ENCODE assay signal across 1 cellular context in genomic region chr19:14459703-14460102, GRCh38.
A peak's percentile ranks its signal among the peaks of the same experiment; 100 is the strongest.
TF ChIP-seq lines count a peak whose summit lies in the region.

No MANE protein-coding gene starts in this region.

TF ChIP-seq in GM12878, 131 proteins besides CTCF, POLR2A, EP300 and RAD21:
- TF ChIP-seq BCL3 (IDR thresholded peaks at IDR 0.05; ENCODE audit: borderline replicate concordance, insufficient read depth, low read depth, low read length, poor library complexity, severe bottlenecking) (peak; percentile 25), CBFB (IDR thresholded peaks at IDR 0.05; ENCODE audit: low read depth) (no peak)
